In genomic region chr2:200861617-200862016, GRCh38 we compare ENCODE assay signal across 8 cellular contexts. TPM values are rescaled to one million over a fixed set of nuclear protein-coding genes. Genes with fewer than 3 reads are reported as not detected.
A peak's percentile ranks its signal among the peaks of the same experiment; 100 is the strongest.
DNase-seq lines count a peak whose midpoint lies in the region; ATAC-seq and TF ChIP-seq lines count a peak whose summit lies in the region.

No MANE protein-coding gene starts in this region.

- H2AFZ ChIP-seq in MM.1S (ENCODE audit: low read length) (no peak overlapping the region), neural cell (ENCODE audit: low read depth, low read length) (no peak overlapping the region)

- 54 to 57% methylated on average over 4 of the region's 4 CpGs for WGBS in ectodermal cell, 2 experiments

- H3K27me3 ChIP-seq in BJ (ENCODE audit: control insufficient read depth, insufficient read depth, low read length), result no peaks in the 10 kb centered on the region
- H3K27me3 ChIP-seq in MM.1S (replicated peaks; ENCODE audit: insufficient read depth, low read length), result no peaks in the 10 kb centered on the region
- no peaks in the 10 kb centered on the region for H3K27me3 ChIP-seq in ectodermal cell (ENCODE audit: control insufficient read depth, insufficient read depth, low read length, poor library complexity, severe bottlenecking)
- H3K27me3 ChIP-seq in neural cell (ENCODE audit: insufficient read depth, low read depth, low read length), result no peaks in the 10 kb centered on the region

- H3K27ac ChIP-seq in MM.1S (ENCODE audit: low read length), result no peak overlapping the region
- no peak overlapping the region for H3K27ac ChIP-seq in ectodermal cell (ENCODE audit: insufficient read depth, low read depth, low read length, poor library complexity, severe bottlenecking)
- H3K27ac ChIP-seq in neural cell (ENCODE audit: low read length), result peak overlapping the region; percentile 100

- peaks cover 15% of the 10 kb centered on the region for H3F3A ChIP-seq in MM.1S (ENCODE audit: insufficient read depth, low read length)
- peaks cover 4% of the 10 kb centered on the region for H3F3A ChIP-seq in neural cell (ENCODE audit: insufficient read depth, low read length, poor library complexity, severe bottlenecking)

- CTCF ChIA-PET in BJ (lab: Yijun Ruan, JAX), result no interaction called here

- H4K20me1 ChIP-seq in MM.1S (ENCODE audit: insufficient read depth, low read length) (peaks cover 42% of the 10 kb centered on the region), neural cell (ENCODE audit: insufficient read depth) (peaks cover 48% of the 10 kb centered on the region)

- H3K79me2 ChIP-seq in MM.1S (ENCODE audit: low read length) (peaks cover 80% of the 10 kb centered on the region), neural cell (replicated peaks; ENCODE audit: insufficient read depth, low read length) (peaks cover 75% of the 10 kb centered on the region)

- TF ChIP-seq CTCF in BJ (IDR thresholded peaks at IDR 0.05; ENCODE audit: insufficient read depth, low read depth, low read length), result no peak
- no peak for TF ChIP-seq CTCF in MM.1S (IDR thresholded peaks at IDR 0.05; ENCODE audit: low read length)
- no peak for TF ChIP-seq CTCF in neural cell (IDR thresholded peaks at IDR 0.05; ENCODE audit: poor library complexity, severe bottlenecking)

- H3K9ac ChIP-seq in MM.1S (ENCODE audit: low read length), result peak overlapping the region; percentile 99; the same call in 1 of the 2 replicates
- H3K9ac ChIP-seq in neural cell (ENCODE audit: low read length), result peak overlapping the region; percentile 100

- peaks cover 12% of the 10 kb centered on the region for H3K36me3 ChIP-seq in BJ (ENCODE audit: control insufficient read depth, insufficient read depth, low read length)
- peaks cover 45% of the 10 kb centered on the region for H3K36me3 ChIP-seq in MM.1S (replicated peaks; ENCODE audit: insufficient read depth, low read length)
- H3K36me3 ChIP-seq in ectodermal cell (ENCODE audit: control insufficient read depth, insufficient read depth, low read length), result peaks cover 32% of the 10 kb centered on the region
- H3K36me3 ChIP-seq in neural cell (ENCODE audit: insufficient read depth, low read length), result peaks cover 12% of the 10 kb centered on the region

- H3K4me3 ChIP-seq in BJ (ENCODE audit: low read depth, low read length) (peak overlapping the region; percentile 86), MM.1S (ENCODE audit: low read length) (peak overlapping the region; percentile 87), ectodermal cell (ENCODE audit: insufficient read depth, low read depth, low read length) (peak overlapping the region; percentile 99), neural cell (ENCODE audit: low read length) (peak overlapping the region; percentile 98)

- H3K9me3 ChIP-seq in MM.1S (replicated peaks; ENCODE audit: insufficient read depth, low read length), result no peaks in the 10 kb centered on the region
- H3K9me3 ChIP-seq in ectodermal cell (ENCODE audit: control insufficient read depth, low read length), result no peaks in the 10 kb centered on the region
- H3K9me3 ChIP-seq in neural cell (ENCODE audit: low read length), result no peaks in the 10 kb centered on the region

- H3K4me1 ChIP-seq in MM.1S (ENCODE audit: low read length) (peaks cover 16% of the 10 kb centered on the region), ectodermal cell (ENCODE audit: control insufficient read depth, insufficient read depth, low read length) (no peaks in the 10 kb centered on the region)

- DNase-seq in BJ (ENCODE audit: low read depth) (no peak), MM.1S (no peak), DMS79 treated with DMSO at 0.1 percent for 48 hours (lab: John Stamatoyannopoulos, UW) (no peak)
- no peak for DNase-seq in stimulated activated CD4-positive, alpha-beta T cell treated with anti-CD3 and anti-CD28 coated beads, Interleukin-4, amount 100 ng/mL, for 24 hours
- no peak for DNase-seq in stimulated activated CD8-positive, alpha-beta memory T cell treated with anti-CD3 and anti-CD28 coated beads, Interleukin-4, amount 100 ng/mL, for 48 hours

- ATAC-seq in GM21576 (IDR thresholded peaks at IDR 0.05; ENCODE audit: unreplicated experiment), result no peak

- H3K4me2 ChIP-seq in MM.1S (ENCODE audit: low read depth, low read length), result peak overlapping the region; percentile 91
- peak overlapping the region; percentile 87 for H3K4me2 ChIP-seq in neural cell (ENCODE audit: low read length)

- no peak for TF ChIP-seq EP300 in neural cell (conservative IDR thresholded peaks at IDR 0.05; ENCODE audit: poor library complexity, severe bottlenecking)

- H3K9me2 ChIP-seq in MM.1S (replicated peaks; ENCODE audit: insufficient read depth, low read length), result no peaks in the 10 kb centered on the region
- no peaks in the 10 kb centered on the region for H3K9me2 ChIP-seq in neural cell (ENCODE audit: insufficient read depth, low read length)

- TF ChIP-seq RAD21 in neural cell (conservative IDR thresholded peaks at IDR 0.05), result no peak

- POLR2A ChIA-PET in BJ (lab: Charles Lee), result no interaction called here

TF ChIP-seq in neural cell, 6 proteins besides CTCF, POLR2A, EP300 and RAD21:
- TF ChIP-seq SMC3 (conservative IDR thresholded peaks at IDR 0.05; ENCODE audit: poor library complexity) (no peak), TAF1 (IDR thresholded peaks at IDR 0.05; ENCODE audit: low read depth) (no peak), REST (IDR thresholded peaks at IDR 0.05; ENCODE audit: borderline replicate concordance) (no peak), MXI1 (conservative IDR thresholded peaks at IDR 0.05; ENCODE audit: poor library complexity, severe bottlenecking) (no peak), EZH2 (IDR thresholded peaks at IDR 0.05; ENCODE audit: borderline replicate concordance, insufficient read depth, low read length, poor library complexity, severe bottlenecking) (no peak), POLR2AphosphoS5 (IDR thresholded peaks at IDR 0.05) (no peak)

RNA-seq across cellular contexts. Expression of gene CLK1, which starts 2.8 kb away (rescaled TPM):
- polyA plus RNA-seq in BJ (2011; rRNA removed) (35.9 and 66.2 TPM in 2 replicates), neural cell (699 and 745 TPM in 2 replicates)
- 13.3 and 18.5 TPM in 2 replicates for polyA minus RNA-seq in BJ (2011; rRNA and poly(A)+ RNA removed)
- 112 TPM for polyA plus RNA-seq in ectodermal cell (2013, experiment 1 of 4)
- 86.7 TPM for polyA plus RNA-seq in ectodermal cell (2013, experiment 2 of 4)
- 89.7 TPM for polyA plus RNA-seq in ectodermal cell (2013, experiment 3 of 4)
- 106 TPM for polyA plus RNA-seq in ectodermal cell (2013, experiment 4 of 4)
- polyA minus RNA-seq in neural cell, result 219 and 220 TPM in 2 replicates

RNA-seq across cellular contexts. Expression of gene PPIL3, which starts 27.3 kb away (rescaled TPM):
- polyA plus RNA-seq in BJ (2011; rRNA removed) (20.8 and 47.8 TPM in 2 replicates), neural cell (78.1 and 109 TPM in 2 replicates)
- 4.7 and 9.7 TPM in 2 replicates for polyA minus RNA-seq in BJ (2011; rRNA and poly(A)+ RNA removed)
- polyA plus RNA-seq in ectodermal cell (2013, experiment 1 of 4), result 74.3 TPM
- polyA plus RNA-seq in ectodermal cell (2013, experiment 2 of 4), result 63.0 TPM
- 63.8 TPM for polyA plus RNA-seq in ectodermal cell (2013, experiment 3 of 4)
- 68.5 TPM for polyA plus RNA-seq in ectodermal cell (2013, experiment 4 of 4)
- polyA minus RNA-seq in neural cell, result 39.9 and 44.3 TPM in 2 replicates

RNA-seq across cellular contexts. Expression of gene NIF3L1, which starts 27.6 kb away (rescaled TPM):
- polyA plus RNA-seq in BJ (2011; rRNA removed), result 37.5 and 51.3 TPM in 2 replicates
- polyA minus RNA-seq in BJ (2011; rRNA and poly(A)+ RNA removed), result 15.7 and 24.4 TPM in 2 replicates
- 57.5 TPM for polyA plus RNA-seq in ectodermal cell (2013, experiment 1 of 4)
- polyA plus RNA-seq in ectodermal cell (2013, experiment 2 of 4), result 58.6 TPM
- polyA plus RNA-seq in ectodermal cell (2013, experiment 3 of 4), result 55.3 TPM
- 53.4 TPM for polyA plus RNA-seq in ectodermal cell (2013, experiment 4 of 4)
- polyA plus RNA-seq in neural cell, result 57.0 and 74.8 TPM in 2 replicates
- polyA minus RNA-seq in neural cell, result 47.0 and 52.1 TPM in 2 replicates

RNA-seq across cellular contexts. Expression of gene BZW1, which starts 49.9 kb away (rescaled TPM):
- polyA plus RNA-seq in BJ (2011; rRNA removed) (233 and 364 TPM in 2 replicates), neural cell (291 and 339 TPM in 2 replicates)
- polyA minus RNA-seq in BJ (2011; rRNA and poly(A)+ RNA removed), result 212 and 258 TPM in 2 replicates
- polyA plus RNA-seq in ectodermal cell (2013, experiment 1 of 4), result 343 TPM
- polyA plus RNA-seq in ectodermal cell (2013, experiment 2 of 4), result 358 TPM
- polyA plus RNA-seq in ectodermal cell (2013, experiment 3 of 4), result 260 TPM
- polyA plus RNA-seq in ectodermal cell (2013, experiment 4 of 4), result 268 TPM
- 793 and 913 TPM in 2 replicates for polyA minus RNA-seq in neural cell

Comparison
In these comparisons a context has a peak if more than half of its experiments do, and no peak if none do; other contexts are left out.
1. RNA of gene CLK1, which starts 2.8 kb away (polyA plus RNA-seq): 699 to 745 TPM in neural cell; 35.9 to 66.2 TPM in BJ; every median in the first group is over 10 times any median in the second.
2. Peak in every context shown above with its lines, with median percentiles within 50 percentile points of each other: H3K4me3 ChIP-seq.